Comparison of ENCODE assay signal across 37 cellular contexts in the genomic region with DNA sequence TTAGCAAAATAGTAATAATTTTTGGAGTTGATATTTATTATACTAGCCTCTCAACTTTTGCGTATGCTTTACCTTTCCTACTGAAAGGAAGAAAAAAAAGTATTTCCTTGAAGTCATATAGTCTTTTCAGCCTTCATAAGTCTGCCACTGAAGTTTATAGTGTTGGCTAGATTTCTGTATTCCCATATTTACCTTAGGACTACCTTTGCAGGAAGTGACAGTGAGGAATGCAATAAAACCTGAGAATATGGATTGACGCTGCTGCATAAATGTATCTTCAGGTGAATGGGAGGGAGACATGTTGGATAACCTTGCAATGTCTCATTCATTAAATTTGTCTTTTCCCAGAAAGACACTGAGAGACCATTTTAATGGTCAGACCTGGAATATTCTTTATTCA. TPM values are rescaled to one million over a fixed set of nuclear protein-coding genes. Genes with fewer than 3 reads are reported as not detected.
DNase-seq lines count a peak whose midpoint lies in the region; ATAC-seq and TF ChIP-seq lines count a peak whose summit lies in the region.
"Had no signal": no experiment of that assay in that cellular context is flagged by ENCODE, and none has a peak within 500 bp of the region (broad histone marks: within the 10 kb centered on the region; RNA-seq: fewer than 3 reads in every experiment).

No MANE protein-coding gene starts in this region.

- H3K27ac ChIP-seq in PC-3 (ENCODE audit: low read length), result no peak overlapping the region
- H3K27ac ChIP-seq: 22Rv1; A549; BLaER1; BLaER1 treated with 17β-estradiol and CSF1 and Interleukin-3, amounts not matched to agents 10 nM and 100 nM; C4-2B had no signal

- H2AFZ ChIP-seq in PC-3 (ENCODE audit: low read length), result no peak overlapping the region

- no peaks in the 10 kb centered on the region for H4K20me1 ChIP-seq in PC-3 (ENCODE audit: low read length)
- H4K20me1 ChIP-seq: BLaER1; BLaER1 treated with 17β-estradiol and CSF1 and Interleukin-3, amounts not matched to agents 10 nM and 100 nM had no signal

- intact Hi-C loops in PC-3 (cut with micrococcal nuclease) (no loop called here), left colon (cut with DNase I, micrococcal nuclease) (no loop called here), mucosa of descending colon (cut with DNase I, micrococcal nuclease) (no loop called here)

- no peak overlapping the region for H3K9ac ChIP-seq in PC-3 (ENCODE audit: low read length)
- H3K9ac ChIP-seq: BLaER1; BLaER1 treated with 17β-estradiol and CSF1 and Interleukin-3, amounts not matched to agents 10 nM and 100 nM had no signal

- ATAC-seq in PC-3 (peak; percentile 54), left colon (peak; percentile 93), mucosa of descending colon (peak; percentile 72), HG02588 (IDR thresholded peaks at IDR 0.05; ENCODE audit: unreplicated experiment) (no peak), GM19395 (IDR thresholded peaks at IDR 0.05; ENCODE audit: unreplicated experiment) (no peak)
- ATAC-seq: A549; CD8-positive, alpha-beta T cell had no signal

- H3K36me3 ChIP-seq in PC-3 (ENCODE audit: low read depth, low read length) (no peaks in the 10 kb centered on the region), mucosa of descending colon (ENCODE audit: low read depth) (no peaks in the 10 kb centered on the region)
- H3K36me3 ChIP-seq: BE2C; BLaER1; BLaER1 treated with 17β-estradiol and CSF1 and Interleukin-3, amounts not matched to agents 10 nM and 100 nM had no signal

- no peaks in the 10 kb centered on the region for H3K79me2 ChIP-seq in PC-3 (ENCODE audit: low read length)

- no TSS peak for BruUV-seq in PC-3 (replicated peaks; lab: Mats Ljungman, UMichigan)

- H3K4me3 ChIP-seq in LNCaP clone FGC (ENCODE audit: low read depth, low read length) (no peak overlapping the region), PC-3 (ENCODE audit: low read length) (no peak overlapping the region), mucosa of descending colon (no peak overlapping the region)
- H3K4me3 ChIP-seq: A549; BLaER1; BLaER1 treated with 17β-estradiol and CSF1 and Interleukin-3, amounts not matched to agents 10 nM and 100 nM had no signal

- TF ChIP-seq CTCF in LNCaP clone FGC (IDR thresholded peaks at IDR 0.05; ENCODE audit: control insufficient read depth, extremely low read depth, insufficient read depth) (no peak), PC-3 (conservative IDR thresholded peaks at IDR 0.05; ENCODE audit: low read depth, low read length) (no peak), mucosa of descending colon (IDR thresholded peaks at IDR 0.05) (no peak)

- H3K27me3 ChIP-seq in PC-3 (ENCODE audit: low read length), result no peaks in the 10 kb centered on the region
- H3K27me3 ChIP-seq: BE2C; BLaER1; BLaER1 treated with 17β-estradiol and CSF1 and Interleukin-3, amounts not matched to agents 10 nM and 100 nM had no signal

- CTCF ChIA-PET in PC-3 (lab: Charles Lee), result no interaction called here

- H3F3A ChIP-seq in PC-3 (ENCODE audit: low read length, unreplicated experiment), result no peaks in the 10 kb centered on the region

- POLR2A ChIA-PET in PC-3 (lab: Charles Lee; ENCODE audit: unreplicated experiment), result no interaction called here

- DNase-seq in LNCaP clone FGC (ENCODE audit: low read depth) (peak; percentile 86), PC-3 (peak; percentile 87), left colon (no peak), mucosa of descending colon (no peak), foreskin melanocyte (no peak), NCI-H128 (lab: John Stamatoyannopoulos, UW; ENCODE audit: unreplicated experiment) (no peak)
- DNase-seq: 8988T; ACHN; AML-193; BE2C; C1 segment of cervical spinal cord; Caco-2; Calu3; CD4-positive, alpha-beta memory T cell; CD4-positive, alpha-beta T cell; CD4-positive, CD25-positive, alpha-beta regulatory T cell; CD8-positive, alpha-beta memory T cell; CD8-positive, alpha-beta T cell; COR-L47; DMS 273 treated with DMSO at 0.1 percent for 48 hours; DMS153; DMS53; DMS79; DMS79 treated with DMSO at 0.1 percent for 48 hours; DND-41; EL had no signal

- H3K9me3 ChIP-seq in PC-3 (ENCODE audit: low read length) (no peaks in the 10 kb centered on the region), mucosa of descending colon (no peaks in the 10 kb centered on the region)
- H3K9me3 ChIP-seq: A549; BE2C; BLaER1; BLaER1 treated with 17β-estradiol and CSF1 and Interleukin-3, amounts not matched to agents 10 nM and 100 nM; Caco-2 had no signal

- peak overlapping the region; percentile 0 for H3K4me2 ChIP-seq in PC-3 (ENCODE audit: low read length)
- H3K4me2 ChIP-seq: A549; BLaER1; BLaER1 treated with 17β-estradiol and CSF1 and Interleukin-3, amounts not matched to agents 10 nM and 100 nM had no signal

- H3K9me2 ChIP-seq in PC-3 (replicated peaks; ENCODE audit: low read length), result 0 out of 2 replicates have a peak, but pooled peaks cover 4% of the 10 kb centered on the region

- H3K4me1 ChIP-seq in PC-3 (ENCODE audit: insufficient read depth, low read length), result peaks cover 20% of the 10 kb centered on the region
- H3K4me1 ChIP-seq in mucosa of descending colon (ENCODE audit: low read depth), result no peaks in the 10 kb centered on the region
- H3K4me1 ChIP-seq: A549; BE2C; BLaER1; BLaER1 treated with 17β-estradiol and CSF1 and Interleukin-3, amounts not matched to agents 10 nM and 100 nM; Caco-2 had no signal

RNA-seq across cellular contexts. Expression of a gene that starts 6.6 kb away (rescaled TPM):
- total RNA-seq in PC-3 (2014; rRNA removed) (0.12 and 0.15 TPM in 2 replicates), left colon (not detected), mucosa of descending colon (under 1 TPM in 2 of 3 donors, not detected in 1; 0.09 to 0.16 TPM)
- total RNA-seq: A172; A673; B cell; Caco-2; Calu3; CD4-positive, alpha-beta memory T cell; CD4-positive, alpha-beta T cell; CD4-positive, CD25-positive, alpha-beta regulatory T cell; CD8-positive, alpha-beta memory T cell; CD8-positive, alpha-beta T cell; Daoy had no signal

Comparison
In these comparisons a context has a peak if more than half of its experiments do, and no peak if none do; other contexts are left out.
1. DNase-seq: peak in LNCaP clone FGC (single experiment) and PC-3 (single experiment); none in left colon (0 of 2), mucosa of descending colon (0 of 3), foreskin melanocyte (single experiment) and NCI-H128 (single experiment).
2. ATAC-seq: peak in PC-3 (single experiment), left colon (single experiment) and mucosa of descending colon (single experiment); none in HG02588 (single experiment) and GM19395 (single experiment).